In genomic region chr11:121372671-121373429, GRCh38 we compare ENCODE assay signal across 12 cellular contexts.
A peak's percentile ranks its signal among the peaks of the same experiment; 100 is the strongest.
DNase-seq lines count a peak whose midpoint lies in the region; ATAC-seq, FAIRE-seq and TF ChIP-seq lines count a peak whose summit lies in the region.
"Had no signal": no experiment of that assay in that cellular context is flagged by ENCODE, and none has a peak within 500 bp of the region (broad histone marks: within the 10 kb centered on the region; RNA-seq: fewer than 3 reads in every experiment).

No MANE protein-coding gene starts in this region.

- H3K4me3 ChIP-seq in GM12878: peak overlapping the region; percentile 46; the same call in 1 of the 2 replicates
- no peak overlapping the region for H3K4me3 ChIP-seq in mammary epithelial cell (replicated peaks in 1 of 3; ENCODE audit: insufficient read depth in 1 of 3, low read depth in 2 of 3, low read length in 3 of 3)
- H3K4me3 ChIP-seq in dorsolateral prefrontal cortex: no peak overlapping the region
- no peak overlapping the region for H3K4me3 ChIP-seq in ascending aorta
- H3K4me3 ChIP-seq: colonic mucosa had no signal

- peak overlapping the region; percentile 55 for H3K9ac ChIP-seq in GM12878 (ENCODE audit: control insufficient read depth, insufficient read depth, low read length)
- H3K9ac ChIP-seq in mammary epithelial cell (ENCODE audit: insufficient read depth, low read length): no peak overlapping the region
- H3K9ac ChIP-seq: SK-N-SH had no signal

- CTCF ChIA-PET in GM12878 (lab: Yijun Ruan, JAX): interaction anchor here (0.7 to 2.5 kb wide), 12 partner anchors 9 to 122 kb away, joined by 3 to 11 read pairs (median 4); no protein-coding TSS in a partner anchor
- CTCF ChIA-PET in mammary epithelial cell (lab: Charles Lee; ENCODE audit: low non-redundant PET): no interaction called here

- TF ChIP-seq POLR2A in GM12892 (IDR thresholded peaks at IDR 0.05; ENCODE audit: low read depth, low read length) (peak; percentile 29; the same call in 1 of the 2 replicates), GM12878 (IDR thresholded peaks at IDR 0.05; ENCODE audit: low read depth, low read length) (peak; percentile 69)

- peak overlapping the region; percentile 83 for H2AFZ ChIP-seq in GM12878 (ENCODE audit: control insufficient read depth, low read depth, low read length)
- no peak overlapping the region for H2AFZ ChIP-seq in mammary epithelial cell (ENCODE audit: low read depth, low read length)

- no peaks in the 10 kb centered on the region for H3K36me3 ChIP-seq in GM12878 (ENCODE audit: control insufficient read depth in 2 of 2, insufficient read depth in 2 of 2, low read length in 1 of 2)
- H3K36me3 ChIP-seq in mammary epithelial cell (ENCODE audit: insufficient read depth, low read length): no peaks in the 10 kb centered on the region
- no peaks in the 10 kb centered on the region for H3K36me3 ChIP-seq in ascending aorta
- H3K36me3 ChIP-seq: colonic mucosa had no signal

- H3K27ac ChIP-seq in GM12878 (ENCODE audit: control insufficient read depth, insufficient read depth): peak overlapping the region; percentile 80
- no peak overlapping the region for H3K27ac ChIP-seq in mammary epithelial cell (ENCODE audit: insufficient read depth, low read depth, low read length)
- no peak overlapping the region for H3K27ac ChIP-seq in dorsolateral prefrontal cortex
- no peak overlapping the region for H3K27ac ChIP-seq in caudate nucleus (ENCODE audit: low read depth, low read length)
- H3K27ac ChIP-seq in ascending aorta: no peak overlapping the region
- H3K27ac ChIP-seq: colonic mucosa had no signal

- H3K79me2 ChIP-seq in GM12878 (ENCODE audit: control insufficient read depth, insufficient read depth, low read length): no peaks in the 10 kb centered on the region
- H3K79me2 ChIP-seq in mammary epithelial cell (ENCODE audit: insufficient read depth, low read length): no peaks in the 10 kb centered on the region

- 8% methylated on average over 7 of the region's 7 CpGs for WGBS in GM12878 (ENCODE audit: insufficient coverage, insufficient replicate concordance, low lambda C conversion rate, missing lambda C conversion rate)
- WGBS in mammary epithelial cell (ENCODE audit: low coverage, missing lambda C conversion rate): 90% methylated on average over 7 of the region's 7 CpGs

- no peak for TF ChIP-seq EP300 in GM12878 (IDR thresholded peaks at IDR 0.05; ENCODE audit: borderline replicate concordance in 1 of 2, control insufficient read depth in 1 of 2, low read depth in 2 of 2, low read length in 2 of 2)

- RAD21 ChIA-PET in GM12878 (lab: Charles Lee; ENCODE audit: unreplicated experiment): interaction anchor here (0.9 to 1.7 kb wide), 18 partner anchors 11 to 219 kb away, joined by 3 to 9 read pairs (median 4); no protein-coding TSS in a partner anchor

- FAIRE-seq in GM12892 (lab: Jason Lieb, UNC): peak; percentile 99
- FAIRE-seq in GM12878 (lab: Jason Lieb, UNC): peak; percentile 88

- H3K4me1 ChIP-seq in GM12878 (ENCODE audit: control insufficient read depth, insufficient read depth, low read length): peaks cover 53% of the 10 kb centered on the region
- no peaks in the 10 kb centered on the region for H3K4me1 ChIP-seq in mammary epithelial cell (ENCODE audit: insufficient read depth, low read length)
- H3K4me1 ChIP-seq in ascending aorta: no peaks in the 10 kb centered on the region
- H3K4me1 ChIP-seq: colonic mucosa had no signal

- H3K4me2 ChIP-seq in GM12878 (ENCODE audit: control insufficient read depth, insufficient read depth) (peak overlapping the region; percentile 83), mammary epithelial cell (ENCODE audit: insufficient read depth, low read depth, low read length) (no peak overlapping the region)
- H3K4me2 ChIP-seq: SK-N-SH had no signal

- POLR2A ChIA-PET in GM12878 (lab: Charles Lee): interaction anchor here (0.6 to 1.9 kb wide), 6 partner anchors 24 to 94 kb away, joined by 3 to 9 read pairs (median 3); no protein-coding TSS in a partner anchor

- TF ChIP-seq CTCF in GM12878 (IDR thresholded peaks at IDR 0.05 in 2 of 3, conservative IDR thresholded peaks at IDR 0.05 in 1 of 3; ENCODE audit: control insufficient read depth in 2 of 3, extremely low read depth in 1 of 3, insufficient read depth in 1 of 3, low read depth in 3 of 3, low read length in 3 of 3) (no peak), mammary epithelial cell (conservative IDR thresholded peaks at IDR 0.05 in 1 of 2, IDR thresholded peaks at IDR 0.05 in 1 of 2; ENCODE audit: extremely low read depth in 1 of 2, insufficient read depth in 1 of 2, low read depth in 1 of 2, low read length in 2 of 2) (no peak), dorsolateral prefrontal cortex (IDR thresholded peaks at IDR 0.05 in 54 of 56, conservative IDR thresholded peaks at IDR 0.05 in 2 of 56; ENCODE audit: low read depth in 1 of 56, partially characterized antibody in 56 of 56) (no peak), ascending aorta (IDR thresholded peaks at IDR 0.05) (no peak)

- TF ChIP-seq RAD21 in GM12878 (IDR thresholded peaks at IDR 0.05; ENCODE audit: insufficient read depth, low read depth, low read length): 0 out of 2 replicates have a peak, but pooled peaks have one; percentile 4

- H3K27me3 ChIP-seq in GM12878 (replicated peaks in 1 of 2; ENCODE audit: control insufficient read depth in 2 of 2, insufficient read depth in 2 of 2, low read length in 1 of 2): no peaks in the 10 kb centered on the region
- no peaks in the 10 kb centered on the region for H3K27me3 ChIP-seq in mammary epithelial cell (ENCODE audit: insufficient read depth, low read length)
- no peaks in the 10 kb centered on the region for H3K27me3 ChIP-seq in dorsolateral prefrontal cortex
- no peaks in the 10 kb centered on the region for H3K27me3 ChIP-seq in ascending aorta
- H3K27me3 ChIP-seq: colonic mucosa had no signal

- in situ Hi-C loops in GM12878 (cut with MboI) (no loop called here), mammary epithelial cell (cut with MboI; ENCODE audit: low sequenced_read_pairs in 2 of 2) (no loop called here)

- H3K9me3 ChIP-seq in GM12878 (replicated peaks; ENCODE audit: control insufficient read depth, insufficient read depth, low read length) (peaks cover 4% of the 10 kb centered on the region), mammary epithelial cell (replicated peaks; ENCODE audit: insufficient read depth, low read length) (no peaks in the 10 kb centered on the region), ascending aorta (no peaks in the 10 kb centered on the region)
- H3K9me3 ChIP-seq: colonic mucosa, SK-N-SH had no signal

- intact Hi-C loops in GM12878 (cut with micrococcal nuclease; ENCODE audit: unreplicated experiment): no loop called here
- intact Hi-C loops in mammary epithelial cell (cut with micrococcal nuclease): no loop called here
- intact Hi-C loops in dorsolateral prefrontal cortex (cut with DNase I): no loop called here
- intact Hi-C loops in ascending aorta (cut with DNase I): no loop called here

- dilution Hi-C loops in mammary epithelial cell (cut with HindIII; ENCODE audit: low sequenced_read_pairs): no loop called here

- DNase-seq in GM12892 (ENCODE audit: insufficient read length) (peak; percentile 19), GM12878 (ENCODE audit: low read depth, low spot score) (peak; percentile 82), mammary epithelial cell (no peak), dorsolateral prefrontal cortex (no peak), caudate nucleus (lab: John Stamatoyannopoulos, UW) (no peak), ascending aorta (ENCODE audit: low spot score in 2 of 2) (no peak)
- DNase-seq: colonic mucosa, GOT3, nephron progenitor cell, SK-N-SH had no signal

- no peaks in the 10 kb centered on the region for H4K20me1 ChIP-seq in GM12878 (ENCODE audit: control insufficient read depth, insufficient read depth)
- H4K20me1 ChIP-seq in mammary epithelial cell (ENCODE audit: insufficient read depth, low read length): no peaks in the 10 kb centered on the region

- SMC1A ChIA-PET in GM12878 (lab: Charles Lee; ENCODE audit: uncharacterized antibody, unreplicated experiment): interaction anchor here (0.8 to 12.9 kb wide), 20 partner anchors 8 to 122 kb away, joined by 3 to 338 read pairs (median 4); partner anchors contain the start of genes SORL1 and SORL1-AS1

- BruUV-seq in GM12878 (replicated peaks; lab: Mats Ljungman, UMichigan) (no TSS peak), mammary epithelial cell (replicated peaks; lab: Mats Ljungman, UMichigan) (no TSS peak)

- ATAC-seq in GM19397 (IDR thresholded peaks at IDR 0.05; ENCODE audit: unreplicated experiment): peak; percentile 74
- ATAC-seq in HG03108 (IDR thresholded peaks at IDR 0.05; ENCODE audit: unreplicated experiment): peak; percentile 74
- ATAC-seq in GM12878: peak; percentile 89

TF ChIP-seq in GM12878, 131 proteins besides CTCF, POLR2A, EP300 and RAD21 (continues in another document):
- TF ChIP-seq MEF2A (IDR thresholded peaks at IDR 0.05; ENCODE audit: insufficient read depth, low read depth, low read length) (peak; percentile 47; the same call in 1 of the 2 replicates), IKZF2 (IDR thresholded peaks at IDR 0.05) (0 out of 4 replicates have a peak, but pooled peaks of 1 of the 2 experiments have one; percentile 22), POLR2AphosphoS5 (IDR thresholded peaks at IDR 0.05; ENCODE audit: low read length) (peak; percentile 69; the same call in 1 of the 2 replicates), TAF1 (IDR thresholded peaks at IDR 0.05; ENCODE audit: borderline replicate concordance, low read depth, low read length) (peak; percentile 58; the same call in 1 of the 2 replicates), TCF12 (IDR thresholded peaks at IDR 0.05; ENCODE audit: low read depth, low read length) (peak; percentile 42), POU2F2 (IDR thresholded peaks at IDR 0.05; ENCODE audit: borderline replicate concordance, low read depth, low read length) (peak; percentile 54; the same call in 1 of the 3 replicates), NR2F1 (conservative IDR thresholded peaks at IDR 0.05) (no peak), SPI1 (IDR thresholded peaks at IDR 0.05; ENCODE audit: borderline replicate concordance, insufficient read depth, low read depth, low read length) (no peak), YY1 (IDR thresholded peaks at IDR 0.05; ENCODE audit: low read depth, low read length) (0 out of 2 replicates have a peak, but pooled peaks have one; percentile 37), MYC (IDR thresholded peaks at IDR 0.05; ENCODE audit: insufficient read depth, insufficient read length, insufficient replicate concordance, low read length, severe bottlenecking) (no peak), IKZF1 (conservative IDR thresholded peaks at IDR 0.05) (0 out of 2 replicates have a peak, but pooled peaks have one; percentile 28), PAX5 (IDR thresholded peaks at IDR 0.05; ENCODE audit: borderline replicate concordance, low read depth, low read length) (peak; percentile 5; the same call in 1 of the 2 replicates)

Comparison
In these comparisons a context has a peak if more than half of its experiments do, and no peak if none do; other contexts are left out.
1. DNase-seq: peak in GM12892 (single experiment) and GM12878 (single experiment); none in mammary epithelial cell (single experiment), dorsolateral prefrontal cortex (0 of 10), caudate nucleus (0 of 61) and ascending aorta (0 of 2).
2. Peak in every context shown above with its lines, with median percentiles within 50 percentile points of each other: ATAC-seq.